ENCODE assay signal across 8 cellular contexts in genomic region chr9:101977614-101978210, GRCh38.
DNase-seq lines count a peak whose midpoint lies in the region; ATAC-seq and TF ChIP-seq lines count a peak whose summit lies in the region.

No MANE protein-coding gene starts in this region.

- TF ChIP-seq CTCF in Panc1 (IDR thresholded peaks at IDR 0.05) = peak; percentile 20; the same call in 1 of the 2 replicates
- TF ChIP-seq CTCF in fibroblast of pulmonary artery (IDR thresholded peaks at IDR 0.05; ENCODE audit: low read length, missing control alignments) = peak; percentile 58
- TF ChIP-seq CTCF in tibial artery (IDR thresholded peaks at IDR 0.05) = peak; percentile 19 to 43

- H3K36me3 ChIP-seq in Panc1 (ENCODE audit: control insufficient read depth, insufficient read depth, low read length) = no peaks in the 10 kb centered on the region
- no peaks in the 10 kb centered on the region for H3K36me3 ChIP-seq in tibial artery

- H3K9me3 ChIP-seq in Panc1 (ENCODE audit: control insufficient read depth, insufficient read depth, low read depth, low read length) = no peaks in the 10 kb centered on the region
- no peaks in the 10 kb centered on the region for H3K9me3 ChIP-seq in tibial artery

- H3K4me3 ChIP-seq in Panc1 (ENCODE audit: low read depth in 2 of 2, low read length in 2 of 2) (no peak overlapping the region), fibroblast of pulmonary artery (replicated peaks; ENCODE audit: low read depth, low read length) (no peak overlapping the region), tibial artery (no peak overlapping the region)

- no TSS peak for BruUV-seq in Panc1 (replicated peaks; lab: Mats Ljungman, UMichigan)

- H3K27me3 ChIP-seq in Panc1 (ENCODE audit: control insufficient read depth, insufficient read depth, low read length) = no peaks in the 10 kb centered on the region
- H3K27me3 ChIP-seq in tibial artery = no peaks in the 10 kb centered on the region

- intact Hi-C loops in Panc1 (cut with micrococcal nuclease; ENCODE audit: unreplicated experiment) (loop anchor here (10.0 kb wide), 1 partner anchor 57 kb away; no protein-coding TSS in a partner anchor), tibial artery (cut with DNase I; ENCODE audit: low total_unique reads) (no loop called here)

- in situ Hi-C loops in Panc1 (cut with HindIII; ENCODE audit: low pct_unique_long_range_greater_than_20kb, low sequenced_read_pairs) = no loop called here

- POLR2A ChIA-PET in Panc1 (lab: Charles Lee) = no interaction called here

- H3K27ac ChIP-seq in Panc1 (ENCODE audit: low read length) (no peak overlapping the region), tibial artery (no peak overlapping the region)

- H3K4me1 ChIP-seq in Panc1 (ENCODE audit: control insufficient read depth, insufficient read depth, low read length) = no peaks in the 10 kb centered on the region
- no peaks in the 10 kb centered on the region for H3K4me1 ChIP-seq in tibial artery

- ATAC-seq in GM18909 (IDR thresholded peaks at IDR 0.05; ENCODE audit: poor library complexity, unreplicated experiment) (peak; percentile 82), HG03342 (IDR thresholded peaks at IDR 0.05; ENCODE audit: unreplicated experiment) (peak; percentile 76), Panc1 (no peak)

- DNase-seq in AML-193 (lab: John Stamatoyannopoulos, UW) (peak; percentile 14 to 22), Panc1 (ENCODE audit: low read depth, low spot score) (no peak), fibroblast of pulmonary artery (ENCODE audit: low read depth) (peak; percentile 41), tibial artery (no peak), NCI-H2196 treated with DMSO at 0.1 percent for 48 hours (lab: John Stamatoyannopoulos, UW; ENCODE audit: unreplicated experiment) (no peak)
- DNase-seq in activated effector memory CD4-positive, alpha-beta T cell treated with anti-CD3 and anti-CD28 coated beads, Interleukin-2, amount 50 U/mL, for 16 hours = no peak

- CTCF ChIA-PET in Panc1 (lab: Charles Lee) = interaction anchor here (0.5 kb wide), 1 partner anchor 9 kb away, joined by 6 read pairs; no protein-coding TSS in a partner anchor

Comparison
In these comparisons a context has a peak if more than half of its experiments do, and no peak if none do; other contexts are left out.
1. DNase-seq: peak in AML-193 (2 of 2) and fibroblast of pulmonary artery (single experiment); none in Panc1 (single experiment), tibial artery (0 of 2), NCI-H2196 treated with DMSO at 0.1 percent for 48 hours (single experiment) and activated effector memory CD4-positive, alpha-beta T cell treated with anti-CD3 and anti-CD28 coated beads, Interleukin-2, amount 50 U/mL, for 16 hours (single experiment).
2. Peak in every context shown above with its lines, with median percentiles within 50 percentile points of each other: CTCF ChIP-seq.